Comparison of ENCODE assay signal across 1 cellular context in the genomic region with DNA sequence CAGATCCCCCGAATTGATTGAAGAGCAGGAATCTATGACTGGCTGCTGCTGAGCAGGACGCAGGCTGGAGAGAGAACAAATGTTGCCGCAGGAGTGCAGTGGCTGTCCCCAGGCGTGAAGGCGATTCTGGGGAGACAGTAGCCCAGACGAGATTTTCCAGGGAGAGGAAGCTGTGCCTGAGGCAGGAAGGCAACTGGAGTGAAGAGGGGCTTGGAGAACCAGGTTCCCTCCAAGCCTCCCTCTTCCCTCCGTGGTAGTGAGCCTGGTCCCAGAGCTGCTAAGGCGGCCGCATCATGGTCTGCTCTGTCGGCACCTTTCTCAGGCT.
TF ChIP-seq lines count a peak whose summit lies in the region.

No MANE protein-coding gene starts in this region.

TF ChIP-seq in H1, 55 proteins besides CTCF, POLR2A, EP300 and RAD21:
- TF ChIP-seq NRF1 (IDR thresholded peaks at IDR 0.05; ENCODE audit: low read depth, low read length) (no peak), SUZ12 (IDR thresholded peaks at IDR 0.05; ENCODE audit: low read length) (no peak), NANOG (IDR thresholded peaks at IDR 0.05; ENCODE audit: insufficient read depth, low read depth, low read length, poor library complexity, severe bottlenecking) (no peak), FOSL1 (IDR thresholded peaks at IDR 0.05; ENCODE audit: insufficient read depth, low read depth, low read length) (no peak), SP1 (IDR thresholded peaks at IDR 0.05; ENCODE audit: low read depth, low read length) (no peak), BACH1 (IDR thresholded peaks at IDR 0.05; ENCODE audit: low read length) (no peak), TBP (IDR thresholded peaks at IDR 0.05; ENCODE audit: low read depth, low read length) (no peak)
- TF ChIP-seq, protein P1, sequence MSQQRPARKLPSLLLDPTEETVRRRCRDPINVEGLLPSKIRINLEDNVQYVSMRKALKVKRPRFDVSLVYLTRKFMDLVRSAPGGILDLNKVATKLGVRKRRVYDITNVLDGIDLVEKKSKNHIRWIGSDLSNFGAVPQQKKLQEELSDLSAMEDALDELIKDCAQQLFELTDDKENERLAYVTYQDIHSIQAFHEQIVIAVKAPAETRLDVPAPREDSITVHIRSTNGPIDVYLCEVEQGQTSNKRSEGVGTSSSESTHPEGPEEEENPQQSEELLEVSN (IDR thresholded peaks at IDR 0.05), result no peak
TF ChIP-seq in H1: peak in this region for 0.
